Comparison of ENCODE assay signal across 8 cellular contexts in the genomic region with DNA sequence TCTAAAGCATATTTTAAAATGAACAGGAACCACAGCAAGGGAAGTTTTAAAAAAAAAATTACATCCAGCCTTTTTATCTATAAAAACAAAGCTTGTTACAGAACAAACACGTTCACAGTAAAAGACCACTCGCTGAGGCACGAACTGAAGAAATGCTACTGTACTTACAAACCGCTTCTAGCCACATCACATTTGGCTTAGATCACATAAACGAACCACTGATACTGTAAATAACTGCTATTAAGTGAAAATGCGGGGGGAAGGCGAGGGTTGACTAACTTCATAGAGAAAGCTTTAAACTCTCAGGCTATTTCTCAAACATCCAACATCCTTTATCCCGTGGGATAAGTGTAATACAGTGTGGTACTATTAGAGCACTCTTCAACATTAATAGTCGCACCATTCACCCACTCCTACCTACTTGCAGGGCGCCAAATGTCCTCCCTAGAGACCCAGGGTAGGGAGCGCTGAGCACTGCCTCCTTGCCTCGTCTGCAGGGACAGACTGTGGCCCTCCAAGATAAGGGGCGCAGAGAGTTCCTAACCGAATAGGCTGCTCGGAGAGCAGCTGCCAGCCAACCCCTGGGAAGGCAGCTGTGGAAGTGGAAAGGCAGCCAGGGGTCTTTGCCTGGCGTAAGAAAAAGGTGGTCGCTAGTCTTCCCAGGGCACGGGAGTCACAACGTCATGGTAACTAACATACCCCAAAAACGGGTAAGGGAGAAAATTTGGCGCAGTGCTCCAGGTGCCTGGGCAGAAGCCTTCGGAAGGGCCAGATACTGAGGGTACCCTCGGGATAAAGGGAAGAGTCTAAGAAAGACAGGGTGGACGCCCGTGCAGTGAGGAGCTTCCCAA. TPM values are rescaled to one million over a fixed set of nuclear protein-coding genes. Genes with fewer than 3 reads are reported as not detected.
DNase-seq lines count a peak whose midpoint lies in the region; ATAC-seq and TF ChIP-seq lines count a peak whose summit lies in the region.

No MANE protein-coding gene starts in this region.

- peak overlapping the region; percentile 85; the same call in 1 of the 2 replicates for H3K9ac ChIP-seq in ES-I3 (ENCODE audit: low read depth, low read length)

- WGBS in upper lobe of left lung, 2 donors = 7 to 8% methylated on average over 22 to 25 of the region's 25 CpGs

- ATAC-seq in GM21786 (IDR thresholded peaks at IDR 0.05; ENCODE audit: unreplicated experiment) = peak; percentile 32
- ATAC-seq in upper lobe of left lung (ENCODE audit: low FRiP score in 2 of 2) = peak; percentile 3 to 20

- POLR2A ChIA-PET in activated CD4-positive, alpha-beta T cell treated with anti-CD3 and anti-CD28 coated beads, Interleukin-2, amount 10 ng/mL, durations not matched to agents 7 days and 5 days (lab: Charles Lee) = no interaction called here

- H3K9me3 Mint-ChIP-seq in activated CD4-positive, alpha-beta T cell treated with anti-CD3 and anti-CD28 coated beads, Interleukin-2, amount 10 ng/mL, durations not matched to agents 7 days and 5 days = peaks cover 3% of the 10 kb centered on the region

- H3K4me3 ChIP-seq in LNCaP clone FGC (ENCODE audit: low read depth, low read length) (peak overlapping the region; percentile 81), epithelial cell of esophagus (ENCODE audit: low read length) (peak overlapping the region; percentile 78), muscle layer of duodenum (ENCODE audit: low read depth in 1 of 2, low read length in 2 of 2) (peak overlapping the region; percentile 84 to 89), upper lobe of left lung (peak overlapping the region; percentile 82 to 97 (median 85))

- CTCF ChIA-PET in activated CD4-positive, alpha-beta T cell treated with anti-CD3 and anti-CD28 coated beads, Interleukin-2, amount 10 ng/mL, durations not matched to agents 7 days and 5 days (lab: Charles Lee) = interaction anchor here (0.6 to 2.2 kb wide), 7 partner anchors 10 to 484 kb away, joined by 3 to 6 read pairs (median 3); no protein-coding TSS in a partner anchor

- TF ChIP-seq POLR2A in upper lobe of left lung (IDR thresholded peaks at IDR 0.05) = no peak

- H3K9me3 ChIP-seq in ES-I3 (ENCODE audit: control insufficient read depth, insufficient read depth, low read length) = no peaks in the 10 kb centered on the region; the same call in 1 of the 2 replicates
- no peaks in the 10 kb centered on the region for H3K9me3 ChIP-seq in muscle layer of duodenum (ENCODE audit: control insufficient read depth in 1 of 2, low read length in 2 of 2)
- no peaks in the 10 kb centered on the region for H3K9me3 ChIP-seq in upper lobe of left lung

- H3K36me3 ChIP-seq in ES-I3 (ENCODE audit: insufficient read depth, low read length) = no peaks in the 10 kb centered on the region
- peaks cover 4 to 5% of the 10 kb centered on the region in 2 donors for H3K36me3 ChIP-seq in muscle layer of duodenum (ENCODE audit: control insufficient read depth in 1 of 2, insufficient read depth in 2 of 2, low read length in 2 of 2)
- H3K36me3 ChIP-seq in upper lobe of left lung = no peaks in the 10 kb centered on the region

- no peaks in the 10 kb centered on the region for H3K27me3 ChIP-seq in muscle layer of duodenum (ENCODE audit: low read depth, low read length)
- no peaks in the 10 kb centered on the region for H3K27me3 ChIP-seq in upper lobe of left lung

- H3K27ac ChIP-seq in muscle layer of duodenum (ENCODE audit: low read length) = peak overlapping the region; percentile 91
- peak overlapping the region in 3 of 4 donors; percentile 57 to 85 (median 81) for H3K27ac ChIP-seq in upper lobe of left lung

- peak overlapping the region; percentile 90 for H3K27ac Mint-ChIP-seq in activated CD4-positive, alpha-beta T cell treated with anti-CD3 and anti-CD28 coated beads, Interleukin-2, amount 10 ng/mL, durations not matched to agents 7 days and 5 days

- TF ChIP-seq EP300 in upper lobe of left lung (IDR thresholded peaks at IDR 0.05) = no peak

- H3K4me1 ChIP-seq in ES-I3 (ENCODE audit: insufficient read depth, low read length) (no peaks in the 10 kb centered on the region), muscle layer of duodenum (ENCODE audit: control insufficient read depth in 1 of 2, insufficient read depth in 2 of 2, low read length in 2 of 2) (peaks cover 0 to 8% of the 10 kb centered on the region in 2 donors), upper lobe of left lung (peaks cover 3 to 9% (median 8%) of the 10 kb centered on the region in 4 donors)

- no peaks in the 10 kb centered on the region for H3K27me3 Mint-ChIP-seq in activated CD4-positive, alpha-beta T cell treated with anti-CD3 and anti-CD28 coated beads, Interleukin-2, amount 10 ng/mL, durations not matched to agents 7 days and 5 days

- peak overlapping the region; percentile 97 for H3K4me3 Mint-ChIP-seq in activated CD4-positive, alpha-beta T cell treated with anti-CD3 and anti-CD28 coated beads, Interleukin-2, amount 10 ng/mL, durations not matched to agents 7 days and 5 days

- peaks cover 21% of the 10 kb centered on the region for H3K36me3 Mint-ChIP-seq in activated CD4-positive, alpha-beta T cell treated with anti-CD3 and anti-CD28 coated beads, Interleukin-2, amount 10 ng/mL, durations not matched to agents 7 days and 5 days (ENCODE audit: low read depth)

- TF ChIP-seq CTCF in LNCaP clone FGC (IDR thresholded peaks at IDR 0.05; ENCODE audit: control insufficient read depth, extremely low read depth, insufficient read depth) (no peak), epithelial cell of esophagus (IDR thresholded peaks at IDR 0.05; ENCODE audit: insufficient read depth, low read depth, low read length, missing control alignments) (no peak), upper lobe of left lung (IDR thresholded peaks at IDR 0.05) (no peak)

- H3K4me1 Mint-ChIP-seq in activated CD4-positive, alpha-beta T cell treated with anti-CD3 and anti-CD28 coated beads, Interleukin-2, amount 10 ng/mL, durations not matched to agents 7 days and 5 days = peaks cover 56% of the 10 kb centered on the region

- no peak for DNase-seq in LNCaP clone FGC (ENCODE audit: low read depth)
- peak; percentile 36 for DNase-seq in activated CD4-positive, alpha-beta T cell treated with anti-CD3 and anti-CD28 coated beads, Interleukin-2, amount 10 ng/mL, durations not matched to agents 7 days and 5 days
- DNase-seq in epithelial cell of esophagus (ENCODE audit: low read depth) = peak; percentile 14
- peak in 1 of 2 donors; percentile 39 for DNase-seq in upper lobe of left lung
- no peak for DNase-seq in GM19240 (ENCODE audit: insufficient read length, low spot score)

RNA-seq across cellular contexts. Expression of gene GPR155, which starts 0.8 kb away (rescaled TPM):
- 10 to 100 TPM; 33.3 to 38.1 TPM for total RNA-seq in activated CD4-positive, alpha-beta T cell treated with anti-CD3 and anti-CD28 coated beads, Interleukin-2, amount 10 ng/mL, durations not matched to agents 7 days and 5 days
- 1 to 10 TPM; 2.2 to 7.5 (median 3.6) TPM for total RNA-seq in upper lobe of left lung

Comparison
In these comparisons a context has a peak if more than half of its experiments do, and no peak if none do; other contexts are left out.
1. DNase-seq: peak in activated CD4-positive, alpha-beta T cell treated with anti-CD3 and anti-CD28 coated beads, Interleukin-2, amount 10 ng/mL, durations not matched to agents 7 days and 5 days (single experiment) and epithelial cell of esophagus (single experiment); none in LNCaP clone FGC (single experiment) and GM19240 (single experiment).
2. RNA of gene GPR155, which starts 0.8 kb away (total RNA-seq): 33.3 to 38.1 TPM in activated CD4-positive, alpha-beta T cell treated with anti-CD3 and anti-CD28 coated beads, Interleukin-2, amount 10 ng/mL, durations not matched to agents 7 days and 5 days; 2.2 to 7.5 TPM in upper lobe of left lung; every median in the first group is over 4 times any median in the second.
3. Peak in every context shown above with its lines, with median percentiles within 50 percentile points of each other: H3K4me3 ChIP-seq.